Comparison of ENCODE assay signal across 17 cellular contexts in the genomic region with DNA sequence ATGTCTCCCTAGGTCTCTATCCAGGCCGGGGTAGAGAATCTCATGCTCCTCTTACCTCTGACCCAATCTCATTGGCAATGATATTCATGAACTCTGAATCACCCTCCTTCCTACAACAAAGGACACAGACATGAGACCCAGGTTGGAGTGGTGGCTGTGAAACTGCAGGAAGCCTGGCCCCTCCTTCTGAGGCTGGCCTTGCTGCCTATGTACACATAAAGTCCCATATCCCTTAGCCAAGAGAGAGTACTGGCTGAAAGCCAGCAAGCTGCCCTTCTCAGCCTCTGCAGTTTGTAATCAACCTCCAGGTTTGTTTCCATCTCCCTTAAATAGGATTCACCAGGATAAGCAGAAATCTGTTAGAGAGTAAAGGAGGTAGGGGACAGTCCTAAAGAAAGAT. TPM values are rescaled to one million over a fixed set of nuclear protein-coding genes. Genes with fewer than 3 reads are reported as not detected.
DNase-seq lines count a peak whose midpoint lies in the region; ATAC-seq and TF ChIP-seq lines count a peak whose summit lies in the region.
"Had no signal": no experiment of that assay in that cellular context is flagged by ENCODE, and none has a peak within 500 bp of the region (broad histone marks: within the 10 kb centered on the region; RNA-seq: fewer than 3 reads in every experiment).

No MANE protein-coding gene starts in this region.

- H3K9ac ChIP-seq in PC-3 (ENCODE audit: low read length): no peak overlapping the region

- no peaks in the 10 kb centered on the region for H3K4me1 ChIP-seq in PC-3 (ENCODE audit: insufficient read depth, low read length)

- peak overlapping the region in 1 of 2 donors; percentile 38 for H3K27ac Mint-ChIP-seq in stimulated activated naive CD8-positive, alpha-beta T cell treated with anti-CD3 and anti-CD28 coated beads, Interleukin-15, amount 100 ng/mL, for 72 hours
- H3K27ac Mint-ChIP-seq: HFFc6 had no signal

- H3K9me3 Mint-ChIP-seq in stimulated activated naive CD8-positive, alpha-beta T cell treated with anti-CD3 and anti-CD28 coated beads, Interleukin-15, amount 100 ng/mL, for 72 hours: no peaks in the 10 kb centered on the region
- H3K9me3 Mint-ChIP-seq: HFFc6 had no signal

- DNase-seq in stimulated activated naive CD8-positive, alpha-beta T cell treated with anti-CD3 and anti-CD28 coated beads, Interleukin-15, Interleukin-2, amounts not matched to agents 100 U/mL and 50 U/mL, for 24 hours: no peak
- no peak for DNase-seq in stimulated activated naive CD8-positive, alpha-beta T cell treated with anti-CD3 and anti-CD28 coated beads, Interleukin-15, amount 100 ng/mL, for 72 hours
- DNase-seq in PC-3 (no peak), iris pigment epithelial cell (ENCODE audit: low read depth) (peak; percentile 16), SIG-M5 (lab: John Stamatoyannopoulos, UW) (no peak), NCI-H1694 treated with DMSO at 0.1 percent for 48 hours (lab: John Stamatoyannopoulos, UW) (no peak)
- no peak for DNase-seq in activated CD4-positive, alpha-beta T cell treated with anti-CD3 and anti-CD28 coated beads, Interleukin-2, amount 50 U/mL, for 1 hour
- DNase-seq: ACHN; DMS 273 treated with DMSO at 0.1 percent for 48 hours; EL; HFFc6; MM.1S; NCI-H1417; NCI-H2081; NCI-H2227 treated with DMSO at 0.1 percent for 48 hours; NCI-H524 treated with DMSO at 0.1 percent for 48 hours; NK-92 treated with Interleukin-12 subunit alpha and Interleukin-12 subunit beta, amount 100 ng/mL, for 24 hours had no signal

- no peaks in the 10 kb centered on the region for H3K9me2 ChIP-seq in PC-3 (replicated peaks; ENCODE audit: low read length)

- H3K4me3 ChIP-seq in PC-3 (ENCODE audit: low read length): no peak overlapping the region

- no peaks in the 10 kb centered on the region for H3K27me3 Mint-ChIP-seq in stimulated activated naive CD8-positive, alpha-beta T cell treated with anti-CD3 and anti-CD28 coated beads, Interleukin-15, amount 100 ng/mL, for 72 hours

- no peaks in the 10 kb centered on the region for H4K20me1 ChIP-seq in PC-3 (ENCODE audit: low read length)

- no peaks in the 10 kb centered on the region for H3K27me3 ChIP-seq in PC-3 (ENCODE audit: low read length)

- peaks cover 6% of the 10 kb centered on the region for H3K4me1 Mint-ChIP-seq in stimulated activated naive CD8-positive, alpha-beta T cell treated with anti-CD3 and anti-CD28 coated beads, Interleukin-15, amount 100 ng/mL, for 72 hours

- H3K4me2 ChIP-seq in PC-3 (ENCODE audit: low read length): no peak overlapping the region

- no TSS peak for BruUV-seq in PC-3 (replicated peaks; lab: Mats Ljungman, UMichigan)

- CTCF ChIA-PET in PC-3 (lab: Charles Lee): no interaction called here

- H3K36me3 ChIP-seq in PC-3 (ENCODE audit: low read depth, low read length): peaks cover 10% of the 10 kb centered on the region

- POLR2A ChIA-PET in PC-3 (lab: Charles Lee; ENCODE audit: unreplicated experiment): no interaction called here

- no peaks in the 10 kb centered on the region for H3K9me3 ChIP-seq in PC-3 (ENCODE audit: low read length)

- no peak overlapping the region for H3K27ac ChIP-seq in PC-3 (ENCODE audit: low read length)

- peak; percentile 19 for ATAC-seq in stimulated activated naive CD8-positive, alpha-beta T cell treated with anti-CD3 and anti-CD28 coated beads, Interleukin-15, Interleukin-2, amounts not matched to agents 100 U/mL and 50 U/mL, for 24 hours
- no peak for ATAC-seq in stimulated activated naive CD8-positive, alpha-beta T cell treated with anti-CD3 and anti-CD28 coated beads, Interleukin-15, amount 100 ng/mL, for 72 hours
- ATAC-seq in PC-3: peak; percentile 45

- no peaks in the 10 kb centered on the region for H3F3A ChIP-seq in PC-3 (ENCODE audit: low read length, unreplicated experiment)

- H3K4me3 Mint-ChIP-seq in stimulated activated naive CD8-positive, alpha-beta T cell treated with anti-CD3 and anti-CD28 coated beads, Interleukin-15, amount 100 ng/mL, for 72 hours: no peak overlapping the region
- H3K4me3 Mint-ChIP-seq: HFFc6 had no signal

- no peaks in the 10 kb centered on the region for H3K79me2 ChIP-seq in PC-3 (ENCODE audit: low read length)

- no peak for TF ChIP-seq CTCF in PC-3 (conservative IDR thresholded peaks at IDR 0.05; ENCODE audit: low read depth, low read length)

- H2AFZ ChIP-seq in PC-3 (ENCODE audit: low read length): no peak overlapping the region

- intact Hi-C loops in PC-3 (cut with micrococcal nuclease): no loop called here

RNA-seq across cellular contexts. Expression of gene AARSD1, which starts 10.6 kb away (rescaled TPM):
- total RNA-seq in PC-3 (2014; rRNA removed): 32.5 and 34.7 TPM in 2 replicates

RNA-seq across cellular contexts. Expression of gene PTGES3L, which starts 26.2 kb away (rescaled TPM):
- total RNA-seq in PC-3 (2014; rRNA removed): 0.52 and 0.55 TPM in 2 replicates

RNA-seq across cellular contexts. Expression of gene RUNDC1, which starts 26.7 kb away (rescaled TPM):
- 9.5 and 15.6 TPM in 2 replicates for total RNA-seq in PC-3 (2014; rRNA removed)

RNA-seq across cellular contexts. Expression of gene RPL27, which starts 44.5 kb away (rescaled TPM):
- total RNA-seq in PC-3 (2014; rRNA removed): 667 and 784 TPM in 2 replicates

RNA-seq across cellular contexts. Expression of gene IFI35, which starts 52.9 kb away (rescaled TPM):
- total RNA-seq in PC-3 (2014; rRNA removed): 8.7 and 12.3 TPM in 2 replicates
